Comparison of ENCODE assay signal across 8 cellular contexts in the genomic region with DNA sequence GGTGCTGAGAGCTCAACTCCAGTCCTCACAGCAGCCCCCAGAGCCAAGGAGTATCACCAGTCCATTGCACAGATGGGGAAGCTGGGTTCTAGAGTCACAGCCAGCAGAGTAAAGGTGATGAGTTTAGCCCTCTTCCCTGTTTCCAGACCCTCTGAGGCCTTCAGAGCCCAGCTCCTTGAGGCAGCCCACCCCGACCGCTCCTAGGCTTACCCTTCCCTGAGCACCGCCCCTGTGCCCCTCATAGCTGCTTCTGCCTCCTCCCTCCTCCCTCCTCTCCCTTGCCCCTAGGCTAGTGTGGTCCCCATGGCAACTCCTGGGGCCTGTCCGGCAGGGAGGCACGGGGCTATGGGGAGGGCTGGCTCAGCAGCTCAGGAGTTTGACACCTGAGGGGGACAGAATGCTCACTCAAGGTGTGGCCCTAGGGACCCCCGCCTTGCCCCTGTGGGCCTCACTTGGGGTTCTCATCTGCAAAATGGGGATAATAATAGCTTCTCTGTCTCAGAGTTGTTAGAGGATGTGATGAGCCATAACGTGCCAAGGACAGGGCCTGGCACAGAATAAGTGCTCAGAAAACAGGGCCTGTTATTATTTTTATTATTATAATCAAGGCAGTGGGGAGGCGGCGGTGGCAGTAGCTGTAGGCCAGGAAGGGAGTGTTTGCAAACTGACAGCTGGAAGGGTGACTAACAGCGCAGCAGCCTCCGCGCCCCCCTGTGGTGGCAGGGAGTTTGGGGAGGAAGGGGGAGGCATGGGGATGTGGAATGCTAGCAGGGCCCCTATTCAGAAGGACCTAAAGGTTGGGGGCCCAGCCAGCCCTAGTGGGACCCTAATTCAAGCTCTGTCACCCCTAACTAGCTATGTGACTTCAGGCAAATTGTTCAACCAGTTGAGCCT. TPM values are rescaled to one million over a fixed set of nuclear protein-coding genes. Genes with fewer than 3 reads are reported as not detected.
DNase-seq lines count a peak whose midpoint lies in the region; TF ChIP-seq lines count a peak whose summit lies in the region.

No MANE protein-coding gene starts in this region.

- H3K4me3 ChIP-seq in HL-60 (replicated peaks; ENCODE audit: insufficient read depth, low read length) (no peak overlapping the region), dorsolateral prefrontal cortex (no peak overlapping the region)

- intact Hi-C loops in dorsolateral prefrontal cortex (cut with DNase I), result no loop called here

- H3K27ac ChIP-seq in HL-60 (replicated peaks) (no peak overlapping the region), dorsolateral prefrontal cortex (peak overlapping the region in 32 of 59 donors; percentile 3 to 73 (median 31))

- DNase-seq in HL-60 (ENCODE audit: low read depth in 1 of 2, low spot score in 1 of 2), result peak in 1 of 2 experiments; percentile 54
- peak; percentile 82 for DNase-seq in activated CD4-positive, alpha-beta T cell treated with anti-CD3 and anti-CD28 coated beads, Interleukin-2, amount 50 U/mL, for 1 hour
- DNase-seq in dorsolateral prefrontal cortex, result no peak
- DNase-seq in stimulated activated CD4-positive, alpha-beta T cell treated with anti-CD3 and anti-CD28 coated beads, TNF-alpha, amount 100 ng/mL, for 4 hours (ENCODE audit: low read depth in 3 of 3), result peak in 2 of 3 experiments; percentile 55 to 57
- no peak for DNase-seq in hippocampal formation (lab: John Stamatoyannopoulos, UW)
- no peak for DNase-seq in DMS53 (lab: John Stamatoyannopoulos, UW)
- no peak for DNase-seq in DMS79 treated with DMSO at 0.1 percent for 48 hours (lab: John Stamatoyannopoulos, UW)
- no peak for DNase-seq in NCI-H1105 (lab: John Stamatoyannopoulos, UW)

- peak; percentile 2 for TF ChIP-seq CTCF in HL-60 (IDR thresholded peaks at IDR 0.05; ENCODE audit: insufficient read depth, low read length)
- peak in 29 of 56 donors; percentile 9 to 38 (median 22) for TF ChIP-seq CTCF in dorsolateral prefrontal cortex (IDR thresholded peaks at IDR 0.05 in 54 of 56, conservative IDR thresholded peaks at IDR 0.05 in 2 of 56; ENCODE audit: low read depth in 1 of 56, partially characterized antibody in 56 of 56)

- H3K27me3 ChIP-seq in HL-60 (ENCODE audit: insufficient read depth, poor library complexity, severe bottlenecking), result no peaks in the 10 kb centered on the region
- H3K27me3 ChIP-seq in dorsolateral prefrontal cortex, result no peaks in the 10 kb centered on the region

RNA-seq across cellular contexts. Expression of a gene that starts 11.5 kb away (rescaled TPM):
- total RNA-seq in dorsolateral prefrontal cortex, result 10 to 100 TPM; 28.9 to 71.0 (median 41.8) TPM

RNA-seq across cellular contexts. Expression of a gene that starts 19.3 kb away (rescaled TPM):
- 1 to 10 TPM in 104 of 120 experiments, under 1 TPM in 13, not detected in 3; 0.30 to 8.1 (median 2.0) TPM for total RNA-seq in dorsolateral prefrontal cortex

RNA-seq across cellular contexts. Expression of a gene that starts 33.0 kb away (rescaled TPM):
- 10 to 100 TPM in 1 of 120 experiments, 1 to 10 TPM in 118, not detected in 1; 1.1 to 12.4 (median 3.8) TPM for total RNA-seq in dorsolateral prefrontal cortex

RNA-seq across cellular contexts. Expression of a gene that starts 44.7 kb away (rescaled TPM):
- not detected for total RNA-seq in dorsolateral prefrontal cortex

RNA-seq across cellular contexts. Expression of a gene that starts 49.6 kb away (rescaled TPM):
- 100 to 1,000 TPM in 15 of 120 experiments, 10 to 100 TPM in 105; 55.0 to 133 (median 84.0) TPM for total RNA-seq in dorsolateral prefrontal cortex

Comparison
In these comparisons a context has a peak if more than half of its experiments do, and no peak if none do; other contexts are left out.
1. DNase-seq: peak in activated CD4-positive, alpha-beta T cell treated with anti-CD3 and anti-CD28 coated beads, Interleukin-2, amount 50 U/mL, for 1 hour (single experiment) and stimulated activated CD4-positive, alpha-beta T cell treated with anti-CD3 and anti-CD28 coated beads, TNF-alpha, amount 100 ng/mL, for 4 hours (2 of 3); none in dorsolateral prefrontal cortex (0 of 10), hippocampal formation (0 of 2), DMS53 (single experiment), DMS79 treated with DMSO at 0.1 percent for 48 hours (single experiment) and NCI-H1105 (single experiment).